Comparison of ENCODE assay signal across 15 cellular contexts in the genomic region with DNA sequence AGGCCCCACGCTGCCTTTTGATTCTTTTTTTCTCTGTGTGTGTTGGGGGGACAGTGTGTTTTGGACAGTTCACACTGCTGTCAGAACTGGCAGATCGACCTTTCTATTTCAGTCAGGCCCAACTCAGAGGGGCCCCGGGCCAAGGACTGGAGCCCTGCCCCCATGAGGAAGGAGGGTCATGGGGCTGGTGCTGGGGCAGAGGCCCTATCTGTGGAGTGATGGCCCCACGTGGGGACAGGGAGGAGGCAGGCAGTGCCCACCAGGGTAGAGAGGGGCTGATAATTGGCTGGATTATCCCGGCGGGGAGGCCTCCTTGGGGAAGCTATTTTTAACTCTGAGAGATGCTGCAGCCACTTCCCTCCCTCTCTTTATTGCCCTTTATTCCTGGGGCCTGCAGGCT. TPM values are rescaled to one million over a fixed set of nuclear protein-coding genes. Genes with fewer than 3 reads are reported as not detected.
DNase-seq lines count a peak whose midpoint lies in the region; ATAC-seq and TF ChIP-seq lines count a peak whose summit lies in the region.
"Had no signal": no experiment of that assay in that cellular context is flagged by ENCODE, and none has a peak within 500 bp of the region (broad histone marks: within the 10 kb centered on the region; RNA-seq: fewer than 3 reads in every experiment).

No MANE protein-coding gene starts in this region.

- H3K9me3 Mint-ChIP-seq in brain, result no peaks in the 10 kb centered on the region
- H3K9me3 Mint-ChIP-seq: activated CD4-positive, alpha-beta T cell treated with anti-CD3 and anti-CD28 coated beads, Interleukin-2, amount 10 ng/mL, durations not matched to agents 24 days and 14 days; activated T-helper 1 cell treated with anti-CD3 and anti-CD28 coated beads, Interleukin-12 subunit alpha, Interleukin-12 subunit beta, Interleukin-2, Interleukin-4 antibody, amounts not matched to agents 30 ng/mL and 10 ng/mL and 1 ng/mL, durations not matched to agents 14 hours and 24 hours and 36 hours; CD8-positive, alpha-beta T cell; T-helper 1 cell treated with Interleukin-12 subunit alpha and Interleukin-12 subunit beta and Interleukin-4 antibody, amounts not matched to agents 30 μg/mL and 1 μg/mL, for 36 hours had no signal

- H3K9ac ChIP-seq in stomach smooth muscle (ENCODE audit: low read length in 2 of 2) (no peak overlapping the region), trophoblast cell (ENCODE audit: low read length) (no peak overlapping the region)

- no peaks in the 10 kb centered on the region for H3K27me3 ChIP-seq in stomach smooth muscle (ENCODE audit: control insufficient read depth in 1 of 2, insufficient read depth in 2 of 2, low read length in 2 of 2)
- peaks cover 4% of the 10 kb centered on the region for H3K27me3 ChIP-seq in trophoblast cell (ENCODE audit: insufficient read depth, low read length)

- no peak overlapping the region for H2BK12ac ChIP-seq in trophoblast cell (ENCODE audit: low read length)

- peak overlapping the region; percentile 24 for H3K27ac ChIP-seq in stomach smooth muscle (ENCODE audit: low read length)
- no peak overlapping the region for H3K27ac ChIP-seq in trophoblast cell (ENCODE audit: low read depth, low read length)
- H3K27ac ChIP-seq: dorsolateral prefrontal cortex had no signal

- DNase-seq in MV-4-11 (lab: John Stamatoyannopoulos, UW) (peak; percentile 54), iPS-NIHi7 (ENCODE audit: extremely low spot score) (peak; percentile 48), SIG-M5 (lab: John Stamatoyannopoulos, UW) (no peak), trophoblast cell (no peak), SKM-1 (lab: John Stamatoyannopoulos, UW; ENCODE audit: unreplicated experiment) (no peak)
- DNase-seq: activated CD4-positive, alpha-beta T cell treated with anti-CD3 and anti-CD28 coated beads, Interleukin-2, amount 10 ng/mL, durations not matched to agents 24 days and 14 days; CD8-positive, alpha-beta T cell; dorsolateral prefrontal cortex; HCEC 1CT; NCI-H2107 had no signal

- H3K36me3 ChIP-seq in stomach smooth muscle (ENCODE audit: control insufficient read depth in 2 of 2, insufficient read depth in 2 of 2, low read length in 2 of 2), result no peaks in the 10 kb centered on the region
- H3K36me3 ChIP-seq in trophoblast cell (ENCODE audit: control insufficient read depth in 1 of 2, insufficient read depth in 2 of 2, low read length in 2 of 2), result no peaks in the 10 kb centered on the region

- no peak overlapping the region for H2BK5ac ChIP-seq in trophoblast cell (ENCODE audit: low read depth, low read length, poor library complexity)

- no peak overlapping the region for H4K12ac ChIP-seq in trophoblast cell (ENCODE audit: low read depth, low read length)

- H3K18ac ChIP-seq in trophoblast cell (ENCODE audit: low read length), result no peak overlapping the region

- no peak overlapping the region for H2BK120ac ChIP-seq in trophoblast cell (ENCODE audit: insufficient read depth, low read length, poor library complexity)

- no peak overlapping the region for H4K8ac ChIP-seq in trophoblast cell (ENCODE audit: low read depth, low read length)

- H3K79me1 ChIP-seq in trophoblast cell (ENCODE audit: low read length), result no peaks in the 10 kb centered on the region

- no peaks in the 10 kb centered on the region for H3K79me2 ChIP-seq in trophoblast cell (ENCODE audit: control insufficient read depth, insufficient read depth, low read length, poor library complexity)

- H3K9me3 ChIP-seq in stomach smooth muscle (ENCODE audit: control insufficient read depth in 2 of 2, low read length in 2 of 2) (no peaks in the 10 kb centered on the region), trophoblast cell (ENCODE audit: insufficient read depth, low read depth, low read length) (peaks cover 1% of the 10 kb centered on the region)

- H3K4me1 ChIP-seq in stomach smooth muscle (ENCODE audit: control insufficient read depth, insufficient read depth, low read length) (peaks cover 8% of the 10 kb centered on the region), trophoblast cell (ENCODE audit: control insufficient read depth in 1 of 2, insufficient read depth in 2 of 2, low read length in 2 of 2) (no peaks in the 10 kb centered on the region)

- H2AFZ ChIP-seq in trophoblast cell (ENCODE audit: insufficient read depth, low read length, poor library complexity), result no peak overlapping the region

- H3K27me3 Mint-ChIP-seq in brain, result peaks cover 15% of the 10 kb centered on the region

- no peak overlapping the region for H3K4me2 ChIP-seq in trophoblast cell (ENCODE audit: low read length)

- H4K91ac ChIP-seq in trophoblast cell (ENCODE audit: low read depth, low read length), result no peak overlapping the region

- no peak overlapping the region for H3K4ac ChIP-seq in trophoblast cell (ENCODE audit: low read depth, low read length)

- no peak overlapping the region for H2AK5ac ChIP-seq in trophoblast cell (ENCODE audit: low read length)

- no CpG with 5 or more reads among the region's 6 CpGs for whole genome bisulfite sequencing in trophoblast cell (ENCODE audit: extremely low coverage, insufficient coverage, insufficient read length)

- H3K23ac ChIP-seq in trophoblast cell (ENCODE audit: low read length), result no peak overlapping the region

- no peak for ATAC-seq in GM18520 (IDR thresholded peaks at IDR 0.05; ENCODE audit: unreplicated experiment)
- ATAC-seq: CD8-positive, alpha-beta T cell had no signal

- peak overlapping the region in 4 of 5 experiments; percentile 8 to 94 (median 62) for H3K27ac Mint-ChIP-seq in brain
- H3K27ac Mint-ChIP-seq: activated CD4-positive, alpha-beta T cell treated with anti-CD3 and anti-CD28 coated beads, Interleukin-2, amount 10 ng/mL, durations not matched to agents 24 days and 14 days; activated T-helper 1 cell treated with anti-CD3 and anti-CD28 coated beads, Interleukin-12 subunit alpha, Interleukin-12 subunit beta, Interleukin-2, Interleukin-4 antibody, amounts not matched to agents 30 ng/mL and 10 ng/mL and 1 ng/mL, durations not matched to agents 14 hours and 24 hours and 36 hours; CD8-positive, alpha-beta T cell; T-helper 1 cell treated with Interleukin-12 subunit alpha and Interleukin-12 subunit beta and Interleukin-4 antibody, amounts not matched to agents 30 μg/mL and 1 μg/mL, for 36 hours had no signal

- peaks cover 44% of the 10 kb centered on the region for H3K4me1 Mint-ChIP-seq in brain
- H3K4me1 Mint-ChIP-seq: activated CD4-positive, alpha-beta T cell treated with anti-CD3 and anti-CD28 coated beads, Interleukin-2, amount 10 ng/mL, durations not matched to agents 24 days and 14 days had no signal

- peak overlapping the region in 3 of 5 experiments; percentile 8 to 23 (median 10) for H3K4me3 Mint-ChIP-seq in brain
- H3K4me3 Mint-ChIP-seq: activated CD4-positive, alpha-beta T cell treated with anti-CD3 and anti-CD28 coated beads, Interleukin-2, amount 10 ng/mL, durations not matched to agents 24 days and 14 days; activated T-helper 1 cell treated with anti-CD3 and anti-CD28 coated beads, Interleukin-12 subunit alpha, Interleukin-12 subunit beta, Interleukin-2, Interleukin-4 antibody, amounts not matched to agents 30 ng/mL and 10 ng/mL and 1 ng/mL, durations not matched to agents 14 hours and 24 hours and 36 hours; CD8-positive, alpha-beta T cell; T-helper 1 cell treated with Interleukin-12 subunit alpha and Interleukin-12 subunit beta and Interleukin-4 antibody, amounts not matched to agents 30 μg/mL and 1 μg/mL, for 36 hours had no signal

- peak overlapping the region in 1 of 2 donors; percentile 40 for H3K4me3 ChIP-seq in stomach smooth muscle (ENCODE audit: low read length in 2 of 2)
- no peak overlapping the region for H3K4me3 ChIP-seq in trophoblast cell (ENCODE audit: low read depth, low read length)
- H3K4me3 ChIP-seq: dorsolateral prefrontal cortex had no signal

- no peak for TF ChIP-seq CTCF in brain (conservative IDR thresholded peaks at IDR 0.05)

- no peaks in the 10 kb centered on the region for H3K36me3 Mint-ChIP-seq in brain
- H3K36me3 Mint-ChIP-seq: CD8-positive, alpha-beta T cell had no signal

- no peak overlapping the region for H3K14ac ChIP-seq in trophoblast cell (ENCODE audit: low read length)

RNA-seq across cellular contexts. Expression of a gene that starts 5.7 kb away (rescaled TPM):
- polyA plus RNA-seq in brain (ENCODE audit: insufficient read depth, low read depth, low replicate concordance), result 2.9 TPM
- polyA plus RNA-seq in trophoblast cell (2013), result 0.17 and 0.22 TPM in 2 replicates

Comparison
In these comparisons a context has a peak if more than half of its experiments do, and no peak if none do; other contexts are left out.
1. DNase-seq: peak in MV-4-11 (single experiment) and iPS-NIHi7 (single experiment); none in SIG-M5 (single experiment), trophoblast cell (0 of 2) and SKM-1 (single experiment).